Comparison of ENCODE assay signal across 8 cellular contexts in genomic region chr1:23422313-23422877, GRCh38. TPM values are rescaled to one million over a fixed set of nuclear protein-coding genes. Genes with fewer than 3 reads are reported as not detected.
DNase-seq lines count a peak whose midpoint lies in the region; ATAC-seq and TF ChIP-seq lines count a peak whose summit lies in the region.

No MANE protein-coding gene starts in this region.

- ATAC-seq in activated T-cell treated with anti-CD3 and anti-CD28 coated beads, Interleukin-2, amount 50 U/mL, for 4 hours = peak; percentile 42 to 55

- 1 to 5% methylated on average over 13 of the region's 13 CpGs for WGBS in sigmoid colon, 2 donors

- H3K27me3 Mint-ChIP-seq in activated T-cell treated with anti-CD3 and anti-CD28 coated beads, Interleukin-2, amount 50 U/mL, for 4 hours (ENCODE audit: low read depth) = peaks cover 6% of the 10 kb centered on the region

- H3K4me1 ChIP-seq in sigmoid colon = peaks cover 0 to 50% (median 38%) of the 10 kb centered on the region in 4 donors

- peak in 1 of 2 donors; percentile 18 for TF ChIP-seq POLR2A in sigmoid colon (IDR thresholded peaks at IDR 0.05)

- intact Hi-C loops in sigmoid colon (cut with DNase I) = loop anchor here (2.0 kb wide), 1 partner anchor 78 kb away; the partner anchor contains the start of gene HNRNPR

- no peaks in the 10 kb centered on the region for H3K36me3 Mint-ChIP-seq in activated T-cell treated with anti-CD3 and anti-CD28 coated beads, Interleukin-2, amount 50 U/mL, for 4 hours (ENCODE audit: insufficient read depth)

- H3K4me3 Mint-ChIP-seq in activated T-cell treated with anti-CD3 and anti-CD28 coated beads, Interleukin-2, amount 50 U/mL, for 4 hours = peak overlapping the region; percentile 37

- H3K27me3 ChIP-seq in sigmoid colon = no peaks in the 10 kb centered on the region

- H3K4me3 ChIP-seq in AG10803 (ENCODE audit: low read length) = peak overlapping the region; percentile 0
- peak overlapping the region in 3 of 4 donors; percentile 18 to 75 (median 25) for H3K4me3 ChIP-seq in sigmoid colon

- H3K36me3 ChIP-seq in sigmoid colon = peaks cover 0 to 7% (median 2%) of the 10 kb centered on the region in 4 donors

- no peak for TF ChIP-seq CTCF in AG10803 (conservative IDR thresholded peaks at IDR 0.05; ENCODE audit: low read length)
- no peak for TF ChIP-seq CTCF in sigmoid colon (IDR thresholded peaks at IDR 0.05)

- no peaks in the 10 kb centered on the region for H3K9me3 ChIP-seq in sigmoid colon

- DNase-seq in AG10803 (ENCODE audit: low read depth) (peak; percentile 81), NCI-H510A treated with DMSO at 0.1 percent for 48 hours (lab: John Stamatoyannopoulos, UW) (peak; percentile 55), fibroblast of the conjunctiva (ENCODE audit: low read depth) (peak; percentile 51), sigmoid colon (peak; percentile 90), GDM1 (lab: John Stamatoyannopoulos, UW) (no peak), NCI-H524 treated with DMSO at 0.1 percent for 48 hours (lab: John Stamatoyannopoulos, UW) (no peak), pons (ENCODE audit: low spot score) (no peak)
- peak; percentile 21 for DNase-seq in activated T-cell treated with anti-CD3 and anti-CD28 coated beads, Interleukin-2, amount 50 U/mL, for 4 hours

- H3K4me1 Mint-ChIP-seq in activated T-cell treated with anti-CD3 and anti-CD28 coated beads, Interleukin-2, amount 50 U/mL, for 4 hours (ENCODE audit: low read depth) = peaks cover 23% of the 10 kb centered on the region

- no peak for TF ChIP-seq EP300 in sigmoid colon (IDR thresholded peaks at IDR 0.05)

- H3K9me3 Mint-ChIP-seq in activated T-cell treated with anti-CD3 and anti-CD28 coated beads, Interleukin-2, amount 50 U/mL, for 4 hours = no peaks in the 10 kb centered on the region

- peak overlapping the region; percentile 81 to 89 (median 87) for H3K27ac ChIP-seq in sigmoid colon

RNA-seq across cellular contexts. Expression of gene TCEA3, which starts 2.2 kb away (rescaled TPM):
- 1 to 10 TPM; 1.6 to 2.6 (median 2.1) TPM for total RNA-seq in activated T-cell treated with anti-CD3 and anti-CD28 coated beads, Interleukin-2, amount 50 U/mL, for 4 hours
- 10 to 100 TPM; 26.9 to 66.2 (median 38.2) TPM for total RNA-seq in sigmoid colon
- polyA plus RNA-seq in sigmoid colon = 100 to 1,000 TPM in 2 of 3 donors, 10 to 100 TPM in 1; 75.6 to 222 (median 162) TPM

RNA-seq across cellular contexts. Expression of gene ZNF436, which starts 52.8 kb away (rescaled TPM):
- 1 to 10 TPM; 3.1 to 4.7 (median 4.3) TPM for total RNA-seq in activated T-cell treated with anti-CD3 and anti-CD28 coated beads, Interleukin-2, amount 50 U/mL, for 4 hours
- 10 to 100 TPM; 14.5 to 41.3 (median 16.8) TPM for total RNA-seq in sigmoid colon
- 1 to 10 TPM; 4.2 to 7.0 (median 5.1) TPM for polyA plus RNA-seq in sigmoid colon

Comparison
In these comparisons a context has a peak if more than half of its experiments do, and no peak if none do; other contexts are left out.
1. DNase-seq: peak in AG10803 (single experiment), NCI-H510A treated with DMSO at 0.1 percent for 48 hours (single experiment), activated T-cell treated with anti-CD3 and anti-CD28 coated beads, Interleukin-2, amount 50 U/mL, for 4 hours (single experiment), fibroblast of the conjunctiva (single experiment) and sigmoid colon (single experiment); none in GDM1 (single experiment), NCI-H524 treated with DMSO at 0.1 percent for 48 hours (single experiment) and pons (single experiment).
2. RNA of gene TCEA3, which starts 2.2 kb away (total RNA-seq): 26.9 to 66.2 TPM in sigmoid colon; 1.6 to 2.6 TPM in activated T-cell treated with anti-CD3 and anti-CD28 coated beads, Interleukin-2, amount 50 U/mL, for 4 hours; every median in the first group is over 4 times any median in the second.